1 cellular context compared by ENCODE assay signal in the genomic region with DNA sequence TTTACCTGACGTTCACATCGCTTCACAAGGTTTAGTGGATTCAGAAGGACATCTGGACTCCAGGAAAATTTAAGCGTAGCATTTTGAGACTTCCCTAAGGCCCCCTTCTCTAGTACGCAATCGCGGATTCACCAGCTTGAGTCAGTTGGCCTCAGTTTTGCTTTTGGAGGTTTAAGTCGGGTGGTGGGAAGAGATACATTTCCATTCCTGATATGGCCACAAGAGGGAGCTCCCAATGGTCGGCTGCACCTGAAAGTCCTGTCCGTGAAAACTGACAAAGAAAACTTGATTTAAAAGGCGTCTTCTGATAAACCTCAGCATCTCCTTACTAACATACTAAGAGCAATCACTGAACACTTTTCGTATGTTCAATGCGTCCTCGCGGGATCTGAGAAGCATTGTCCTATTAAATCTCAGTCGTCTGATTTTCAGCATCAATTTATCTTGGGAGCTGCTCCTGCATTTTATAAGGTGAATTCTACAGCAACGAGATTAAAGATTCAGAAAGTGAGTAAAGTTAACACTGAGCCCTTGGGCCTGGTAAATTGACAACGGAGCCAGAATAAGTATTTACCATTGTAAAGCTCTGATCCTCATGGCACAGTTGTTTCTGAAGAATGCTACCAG.
TF ChIP-seq lines count a peak whose summit lies in the region.

No MANE protein-coding gene starts in this region.

TF ChIP-seq in GM12878, 131 proteins besides CTCF, POLR2A, EP300 and RAD21:
- TF ChIP-seq ATF7 (IDR thresholded peaks at IDR 0.05; ENCODE audit: low read depth) (no peak), SMC3 (IDR thresholded peaks at IDR 0.05; ENCODE audit: borderline replicate concordance, low read length) (peak; percentile 79; the same call in 1 of the 2 replicates), ZNF622 (IDR thresholded peaks at IDR 0.05) (no peak), E4F1 (IDR thresholded peaks at IDR 0.05; ENCODE audit: borderline replicate concordance, partially characterized antibody) (no peak), YY1 (IDR thresholded peaks at IDR 0.05; ENCODE audit: low read depth, low read length) (peak; percentile 53; the same call in 1 of the 2 replicates), ZNF24 (IDR thresholded peaks at IDR 0.05) (no peak)
